1 cellular context compared by ENCODE assay signal in genomic region chr9:111940697-111941096, GRCh38.
TF ChIP-seq lines count a peak whose summit lies in the region.

No MANE protein-coding gene starts in this region.

TF ChIP-seq in IMR-90, 13 proteins besides CTCF, POLR2A, EP300 and RAD21:
- TF ChIP-seq RFX5 (IDR thresholded peaks at IDR 0.05; ENCODE audit: low read depth, low read length): no peak
- TF ChIP-seq BHLHE40 (IDR thresholded peaks at IDR 0.05; ENCODE audit: low read depth, low read length): no peak
- TF ChIP-seq, protein P1, sequence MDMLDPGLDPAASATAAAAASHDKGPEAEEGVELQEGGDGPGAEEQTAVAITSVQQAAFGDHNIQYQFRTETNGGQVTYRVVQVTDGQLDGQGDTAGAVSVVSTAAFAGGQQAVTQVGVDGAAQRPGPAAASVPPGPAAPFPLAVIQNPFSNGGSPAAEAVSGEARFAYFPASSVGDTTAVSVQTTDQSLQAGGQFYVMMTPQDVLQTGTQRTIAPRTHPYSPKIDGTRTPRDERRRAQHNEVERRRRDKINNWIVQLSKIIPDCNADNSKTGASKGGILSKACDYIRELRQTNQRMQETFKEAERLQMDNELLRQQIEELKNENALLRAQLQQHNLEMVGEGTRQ (IDR thresholded peaks at IDR 0.05; ENCODE audit: low read depth, low read length): no peak
- TF ChIP-seq RCOR1 (IDR thresholded peaks at IDR 0.05; ENCODE audit: insufficient replicate concordance, low read length): no peak
- TF ChIP-seq CHD1 (IDR thresholded peaks at IDR 0.05; ENCODE audit: low read depth, low read length): no peak
- TF ChIP-seq MXI1 (IDR thresholded peaks at IDR 0.05; ENCODE audit: borderline replicate concordance, low read depth, low read length): no peak
- no peak for TF ChIP-seq ELK1 (IDR thresholded peaks at IDR 0.05; ENCODE audit: borderline replicate concordance, low read depth, low read length)
- TF ChIP-seq SMC3 (IDR thresholded peaks at IDR 0.05; ENCODE audit: low read depth, low read length): no peak
- TF ChIP-seq NFE2L2 (IDR thresholded peaks at IDR 0.05; ENCODE audit: low read depth, low read length): no peak
- no peak for TF ChIP-seq MAFK (IDR thresholded peaks at IDR 0.05; ENCODE audit: low read depth, low read length)
- no peak for TF ChIP-seq CEBPB (IDR thresholded peaks at IDR 0.05; ENCODE audit: low read depth, low read length)
- no peak for TF ChIP-seq MAZ (IDR thresholded peaks at IDR 0.05; ENCODE audit: borderline replicate concordance, low read depth, low read length)
- no peak for TF ChIP-seq FOS (IDR thresholded peaks at IDR 0.05; ENCODE audit: low read depth, low read length)
